Comparison of ENCODE assay signal across 14 cellular contexts in genomic region chr9:36034911-36035490, GRCh38.
"Had no signal": no experiment of that assay in that cellular context is flagged by ENCODE, and none has a peak within 500 bp of the region (broad histone marks: within the 10 kb centered on the region; RNA-seq: fewer than 3 reads in every experiment).

No MANE protein-coding gene starts in this region.

- H3K4me3 Mint-ChIP-seq: activated CD8-positive, alpha-beta T cell treated with anti-CD3 and anti-CD28 coated beads, Interleukin-2, amount 10 ng/mL, durations not matched to agents 7 days and 5 days had no signal

- DNase-seq: activated CD4-positive, alpha-beta T cell treated with anti-CD3 and anti-CD28 coated beads, Interleukin-2, amount 10 ng/mL, durations not matched to agents 24 days and 14 days; activated CD4-positive, CD25-positive, alpha-beta regulatory T cell; activated CD8-positive, alpha-beta memory T cell treated with anti-CD3 and anti-CD28 coated beads, Interleukin-2, amount 50 U/mL, for 4 hours; activated CD8-positive, alpha-beta T cell treated with anti-CD3 and anti-CD28 coated beads, Interleukin-2, amount 10 ng/mL, durations not matched to agents 7 days and 5 days; activated naive CD4-positive, alpha-beta T cell treated with Interleukin-2 at 50 U/mL for 16 hours; adrenal gland; central memory CD4-positive, alpha-beta T cell; colonic mucosa; esophagus squamous epithelium; foreskin melanocyte; mesendoderm; stimulated activated CD4-positive, alpha-beta T cell treated with anti-CD3 and anti-CD28 coated beads, Interleukin-2, amount 100 ng/mL, for 24 hours had no signal

- H3K36me3 Mint-ChIP-seq: neural progenitor cell; stimulated activated effector memory CD8-positive, alpha-beta T cell treated with anti-CD3 and anti-CD28 coated beads, Interleukin-12 subunit alpha, Interleukin-12 subunit beta, amount 100 ng/mL, for 72 hours had no signal

- ATAC-seq: activated CD8-positive, alpha-beta T cell treated with anti-CD3 and anti-CD28 coated beads, Interleukin-2, amount 10 ng/mL, durations not matched to agents 7 days and 5 days; stimulated activated effector memory CD8-positive, alpha-beta T cell treated with anti-CD3 and anti-CD28 coated beads, Interleukin-12 subunit alpha, Interleukin-12 subunit beta, amount 100 ng/mL, for 72 hours had no signal

- H3K9me3 Mint-ChIP-seq: activated CD4-positive, alpha-beta T cell treated with anti-CD3 and anti-CD28 coated beads, Interleukin-2, amount 10 ng/mL, durations not matched to agents 24 days and 14 days; neural progenitor cell; stimulated activated effector memory CD8-positive, alpha-beta T cell treated with anti-CD3 and anti-CD28 coated beads, Interleukin-12 subunit alpha, Interleukin-12 subunit beta, amount 100 ng/mL, for 72 hours had no signal

- H3K27ac Mint-ChIP-seq: activated CD4-positive, alpha-beta T cell treated with anti-CD3 and anti-CD28 coated beads, Interleukin-2, amount 10 ng/mL, durations not matched to agents 24 days and 14 days; activated CD8-positive, alpha-beta T cell treated with anti-CD3 and anti-CD28 coated beads, Interleukin-2, amount 10 ng/mL, durations not matched to agents 7 days and 5 days; neural progenitor cell; stimulated activated effector memory CD8-positive, alpha-beta T cell treated with anti-CD3 and anti-CD28 coated beads, Interleukin-12 subunit alpha, Interleukin-12 subunit beta, amount 100 ng/mL, for 72 hours had no signal
